In the genomic region with DNA sequence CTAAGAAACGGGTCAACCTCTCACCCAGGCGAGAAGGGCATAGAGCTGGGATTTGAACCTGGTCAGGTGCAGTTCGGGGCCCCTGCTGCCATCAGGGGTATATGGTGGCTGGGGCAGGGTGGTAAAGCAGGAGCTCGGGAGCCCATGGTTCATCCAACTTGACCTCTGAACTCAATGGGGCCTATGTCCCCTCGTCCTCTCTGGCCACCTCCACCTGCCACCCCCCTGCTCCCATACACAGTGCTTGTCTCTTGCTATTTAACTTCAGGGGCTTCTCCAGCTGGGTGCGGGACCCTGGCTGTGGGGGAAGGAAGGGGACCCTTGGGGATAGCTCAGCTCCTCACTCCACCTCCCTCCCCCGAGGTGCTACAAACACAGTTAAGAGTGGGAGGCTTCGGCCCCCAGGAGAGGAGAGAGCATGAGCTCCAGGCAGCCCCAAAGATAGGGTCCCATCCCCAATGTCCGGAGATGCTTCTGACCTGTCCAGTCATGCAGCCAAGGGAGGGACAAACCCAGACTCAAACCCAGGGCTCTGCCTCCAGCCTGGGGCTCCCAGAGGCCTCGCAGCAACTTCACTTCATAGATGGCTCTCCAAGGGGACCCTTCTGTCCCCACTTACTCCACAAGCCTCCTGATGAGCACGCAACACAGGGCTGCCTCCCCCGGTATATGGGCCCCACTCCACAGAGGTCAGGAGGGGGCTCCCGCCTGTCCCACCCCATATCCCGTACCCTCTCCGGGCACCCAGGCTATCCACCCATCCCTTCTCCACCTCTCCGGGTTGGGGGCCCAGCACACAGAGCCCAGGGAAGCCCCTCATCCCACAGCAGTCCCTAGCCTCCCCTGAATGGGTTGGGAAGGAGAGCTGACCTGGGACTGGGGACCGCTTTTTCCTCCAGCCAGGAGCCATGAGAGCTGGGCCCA, we compare ENCODE assay signal across 1 cellular context.
TF ChIP-seq lines count a peak whose summit lies in the region.

No MANE protein-coding gene starts in this region.

TF ChIP-seq in H1, 55 proteins besides CTCF, POLR2A, EP300 and RAD21:
- TF ChIP-seq, protein P1, sequence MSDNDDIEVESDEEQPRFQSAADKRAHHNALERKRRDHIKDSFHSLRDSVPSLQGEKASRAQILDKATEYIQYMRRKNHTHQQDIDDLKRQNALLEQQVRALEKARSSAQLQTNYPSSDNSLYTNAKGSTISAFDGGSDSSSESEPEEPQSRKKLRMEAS (IDR thresholded peaks at IDR 0.05): no peak
- no peak for TF ChIP-seq CEBPB (IDR thresholded peaks at IDR 0.05; ENCODE audit: low read depth, low read length)
- no peak for TF ChIP-seq RXRA (IDR thresholded peaks at IDR 0.05; ENCODE audit: insufficient read depth, low read depth, low read length)
- no peak for TF ChIP-seq NANOG (IDR thresholded peaks at IDR 0.05; ENCODE audit: insufficient read depth, low read depth, low read length, poor library complexity, severe bottlenecking)
- TF ChIP-seq KDM4A (IDR thresholded peaks at IDR 0.05; ENCODE audit: low read depth, low read length, severe bottlenecking): no peak
- no peak for TF ChIP-seq SIRT6 (IDR thresholded peaks at IDR 0.05; ENCODE audit: low read length)
- no peak for TF ChIP-seq TAF7 (optimal IDR thresholded peaks at IDR 0.05; ENCODE audit: borderline replicate concordance, low read depth, low read length)
- TF ChIP-seq BACH1 (IDR thresholded peaks at IDR 0.05; ENCODE audit: low read length): no peak
- TF ChIP-seq, protein P2, sequence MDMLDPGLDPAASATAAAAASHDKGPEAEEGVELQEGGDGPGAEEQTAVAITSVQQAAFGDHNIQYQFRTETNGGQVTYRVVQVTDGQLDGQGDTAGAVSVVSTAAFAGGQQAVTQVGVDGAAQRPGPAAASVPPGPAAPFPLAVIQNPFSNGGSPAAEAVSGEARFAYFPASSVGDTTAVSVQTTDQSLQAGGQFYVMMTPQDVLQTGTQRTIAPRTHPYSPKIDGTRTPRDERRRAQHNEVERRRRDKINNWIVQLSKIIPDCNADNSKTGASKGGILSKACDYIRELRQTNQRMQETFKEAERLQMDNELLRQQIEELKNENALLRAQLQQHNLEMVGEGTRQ (IDR thresholded peaks at IDR 0.05; ENCODE audit: low read length): no peak
- TF ChIP-seq POU5F1 (IDR thresholded peaks at IDR 0.05; ENCODE audit: low read depth, low read length): no peak
- TF ChIP-seq, protein P3, sequence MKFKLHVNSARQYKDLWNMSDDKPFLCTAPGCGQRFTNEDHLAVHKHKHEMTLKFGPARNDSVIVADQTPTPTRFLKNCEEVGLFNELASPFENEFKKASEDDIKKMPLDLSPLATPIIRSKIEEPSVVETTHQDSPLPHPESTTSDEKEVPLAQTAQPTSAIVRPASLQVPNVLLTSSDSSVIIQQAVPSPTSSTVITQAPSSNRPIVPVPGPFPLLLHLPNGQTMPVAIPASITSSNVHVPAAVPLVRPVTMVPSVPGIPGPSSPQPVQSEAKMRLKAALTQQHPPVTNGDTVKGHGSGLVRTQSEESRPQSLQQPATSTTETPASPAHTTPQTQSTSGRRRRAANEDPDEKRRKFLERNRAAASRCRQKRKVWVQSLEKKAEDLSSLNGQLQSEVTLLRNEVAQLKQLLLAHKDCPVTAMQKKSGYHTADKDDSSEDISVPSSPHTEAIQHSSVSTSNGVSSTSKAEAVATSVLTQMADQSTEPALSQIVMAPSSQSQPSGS (IDR thresholded peaks at IDR 0.05; ENCODE audit: low read length): no peak
- TF ChIP-seq PHF8 (conservative IDR thresholded peaks at IDR 0.05; ENCODE audit: low read depth, low read length): no peak
